8 cellular contexts compared by ENCODE assay signal in genomic region chr5:151164687-151165392, GRCh38. TPM values are rescaled to one million over a fixed set of nuclear protein-coding genes. Genes with fewer than 3 reads are reported as not detected.
A peak's percentile ranks its signal among the peaks of the same experiment; 100 is the strongest.
DNase-seq lines count a peak whose midpoint lies in the region; ATAC-seq, FAIRE-seq and TF ChIP-seq lines count a peak whose summit lies in the region.

No MANE protein-coding gene starts in this region.

- peak; percentile 71 for ATAC-seq in GM21576 (IDR thresholded peaks at IDR 0.05; ENCODE audit: unreplicated experiment)

- TF ChIP-seq EP300 in ovary (IDR thresholded peaks at IDR 0.05) = no peak

- H3K9me3 ChIP-seq in ovary = no peaks in the 10 kb centered on the region

- H3K27ac ChIP-seq in RWPE1 = no peak overlapping the region
- no peak overlapping the region for H3K27ac ChIP-seq in ovary

- H3K4me1 ChIP-seq in ovary (ENCODE audit: insufficient read depth) = peaks cover 8% of the 10 kb centered on the region

- H3K27me3 ChIP-seq in ovary = no peaks in the 10 kb centered on the region

- CTCF ChIA-PET in RWPE1 (lab: Yijun Ruan, JAX) = interaction anchor here (0.5 to 6.9 kb wide), 30 partner anchors 8 to 641 kb away, joined by 3 to 109 read pairs (median 3); no protein-coding TSS in a partner anchor

- DNase-seq in Daoy (ENCODE audit: low read depth) (peak; percentile 77), RWPE1 (ENCODE audit: low spot score) (peak; percentile 85), frontal cortex (ENCODE audit: low spot score in 2 of 2) (peak; percentile 60 to 68), ovary (peak; percentile 69 to 85 (median 82)), ureter (ENCODE audit: low spot score) (peak; percentile 83)
- DNase-seq in Jurkat, Clone E6-1 (ENCODE audit: low read depth, low spot score) = peak; percentile 84
- peak; percentile 71 for DNase-seq in activated effector memory CD4-positive, alpha-beta T cell treated with Interleukin-2 at 50 U/mL for 16 hours

- H3K36me3 ChIP-seq in ovary = no peaks in the 10 kb centered on the region

- peak; percentile 97 for TF ChIP-seq CTCF in RWPE1 (conservative IDR thresholded peaks at IDR 0.05; ENCODE audit: low read depth)
- peak; percentile 56 to 93 (median 85) for TF ChIP-seq CTCF in ovary (IDR thresholded peaks at IDR 0.05)

- no peak overlapping the region for H3K4me3 ChIP-seq in Jurkat, Clone E6-1 (ENCODE audit: low read length)
- H3K4me3 ChIP-seq in ovary = no peak overlapping the region

- 25 to 33% (median 25%) methylated on average over 8 of the region's 8 CpGs for WGBS in ovary, 3 donors

- no peak for FAIRE-seq in frontal cortex (lab: Jason Lieb, UNC)

- TF ChIP-seq POLR2A in ovary (IDR thresholded peaks at IDR 0.05) = no peak

- intact Hi-C loops in ovary (cut with DNase I) = loop anchor here (2.0 to 10.0 kb wide), 8 partner anchors 38 to 163 kb away; no protein-coding TSS in a partner anchor

- POLR2A ChIA-PET in RWPE1 (lab: Yijun Ruan, JAX; ENCODE audit: low non-redundant PET) = no interaction called here

RNA-seq across cellular contexts. Expression of gene ANXA6, which starts 7.3 kb away (rescaled TPM):
- 178 and 190 TPM in 2 replicates for total RNA-seq in Daoy (2014; rRNA removed; shearing (Covaris generic))
- 276 TPM for polyA plus RNA-seq in Jurkat, Clone E6-1 (2012; ENCODE audit: insufficient read depth, insufficient read length)
- total RNA-seq in frontal cortex (48.9 TPM), ovary (100 to 1,000 TPM; 117 to 346 (median 225) TPM), ureter (123 TPM)
- 100 to 1,000 TPM; 183 to 541 TPM for polyA plus RNA-seq in ovary

RNA-seq across cellular contexts. Expression of gene CCDC69, which starts 59.1 kb away (rescaled TPM):
- total RNA-seq in Daoy (2014; rRNA removed; shearing (Covaris generic)) = 0.60 and 0.74 TPM in 2 replicates
- 7.4 TPM for polyA plus RNA-seq in Jurkat, Clone E6-1 (2012; ENCODE audit: insufficient read depth, insufficient read length)
- 0.41 TPM for total RNA-seq in frontal cortex
- 10 to 100 TPM; 22.6 to 60.1 (median 37.3) TPM for total RNA-seq in ovary
- polyA plus RNA-seq in ovary = 100 to 1,000 TPM in 1 of 2 donors, 10 to 100 TPM in 1; 27.8 to 158 TPM
- total RNA-seq in ureter = 53.4 TPM

Comparison
In these comparisons a context has a peak if more than half of its experiments do, and no peak if none do; other contexts are left out.
1. RNA of gene CCDC69, which starts 59.1 kb away (total RNA-seq): 53.4 TPM in ureter (single experiment) and 22.6 to 60.1 TPM in ovary; 0.60 to 0.74 TPM in Daoy and 0.41 TPM in frontal cortex (single experiment); every median in the first group is over 10 times any median in the second.
2. Peak in every context shown above with its lines, with median percentiles within 50 percentile points of each other: DNase-seq.